ENCODE assay signal across 27 cellular contexts in the genomic region with DNA sequence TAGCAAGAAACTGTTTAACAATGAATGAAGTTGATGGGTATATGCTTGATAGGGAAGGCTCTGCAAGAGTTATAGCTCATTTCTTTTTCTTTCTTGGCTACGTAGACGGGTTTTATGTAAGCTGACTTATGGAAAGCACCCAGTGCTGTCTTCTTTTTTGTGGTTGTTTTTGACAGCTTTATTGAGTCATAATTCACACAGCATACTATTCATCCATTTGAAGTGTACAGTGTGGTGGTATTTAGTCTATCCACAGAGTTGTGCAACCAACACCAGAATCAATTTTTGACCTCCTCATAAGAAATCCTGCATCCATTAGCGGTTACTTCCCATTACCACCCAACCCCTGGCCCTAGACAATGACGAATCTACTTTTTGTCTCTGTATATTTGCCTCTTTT.
A peak's percentile ranks its signal among the peaks of the same experiment; 100 is the strongest.
DNase-seq lines count a peak whose midpoint lies in the region; TF ChIP-seq lines count a peak whose summit lies in the region.
"Had no signal": no experiment of that assay in that cellular context is flagged by ENCODE, and none has a peak within 500 bp of the region (broad histone marks: within the 10 kb centered on the region; RNA-seq: fewer than 3 reads in every experiment).

No MANE protein-coding gene starts in this region.

- no peaks in the 10 kb centered on the region for H3K9me2 ChIP-seq in PC-9 (ENCODE audit: insufficient read depth)

- no peaks in the 10 kb centered on the region for H3K4me1 ChIP-seq in PC-9 (replicated peaks; ENCODE audit: insufficient read depth)
- H3K4me1 ChIP-seq: prostate gland, vagina had no signal

- no peak overlapping the region for H2AFZ ChIP-seq in PC-9

- H3K36me3 Mint-ChIP-seq in nephron (ENCODE audit: low read depth): no peaks in the 10 kb centered on the region
- H3K36me3 Mint-ChIP-seq: activated naive CD8-positive, alpha-beta T cell treated with anti-CD3 and anti-CD28 coated beads, Interleukin-2, amount 10 ng/mL, durations not matched to agents 7 days and 5 days; CD14-positive monocyte; memory B cell had no signal

- H4K20me1 ChIP-seq in PC-9 (ENCODE audit: insufficient read depth): no peaks in the 10 kb centered on the region

- intact Hi-C loops in PC-9 (cut with micrococcal nuclease; ENCODE audit: unreplicated experiment): no loop called here

- TF ChIP-seq CTCF in nephron (IDR thresholded peaks at IDR 0.05; ENCODE audit: unreplicated experiment in 3 of 3) (no peak), PC-9 (conservative IDR thresholded peaks at IDR 0.05) (no peak)

- H3K27me3 ChIP-seq in PC-9 (ENCODE audit: insufficient read depth, low read depth): no peaks in the 10 kb centered on the region
- H3K27me3 ChIP-seq: vagina had no signal

- in situ Hi-C loops in SK-MEL-5 (cut with HindIII; ENCODE audit: low pct_unique_long_range_greater_than_20kb, low sequenced_read_pairs): no loop called here

- no peak overlapping the region for H3K4me3 ChIP-seq in PC-9
- H3K4me3 ChIP-seq: prostate gland, vagina had no signal

- BruUV-seq in PC-9 (replicated peaks; lab: Mats Ljungman, UMichigan): no TSS peak

- no peak overlapping the region for H3K4me3 Mint-ChIP-seq in nephron
- H3K4me3 Mint-ChIP-seq: activated naive CD8-positive, alpha-beta T cell treated with anti-CD3 and anti-CD28 coated beads, Interleukin-2, amount 10 ng/mL, durations not matched to agents 7 days and 5 days; CD14-positive monocyte; memory B cell had no signal

- peaks cover 2% of the 10 kb centered on the region for H3K9me3 Mint-ChIP-seq in nephron

- H3K9me3 ChIP-seq in PC-9 (ENCODE audit: insufficient read depth, low read depth): no peaks in the 10 kb centered on the region
- H3K9me3 ChIP-seq: prostate gland, vagina had no signal

- CTCF ChIA-PET in HEK293T (lab: Yijun Ruan, JAX): no interaction called here
- CTCF ChIA-PET in PC-9 (lab: Charles Lee): no interaction called here

- no peak overlapping the region for H3K27ac ChIP-seq in PC-9
- H3K27ac ChIP-seq: prostate gland, vagina had no signal

- peaks cover 21% of the 10 kb centered on the region for H3K4me1 Mint-ChIP-seq in nephron
- H3K4me1 Mint-ChIP-seq: activated naive CD8-positive, alpha-beta T cell treated with anti-CD3 and anti-CD28 coated beads, Interleukin-2, amount 10 ng/mL, durations not matched to agents 7 days and 5 days; CD14-positive monocyte; memory B cell had no signal

- no peak overlapping the region for H3K4me2 ChIP-seq in PC-9

- peak overlapping the region in 2 of 3 experiments; percentile 51 to 56 for H3K27ac Mint-ChIP-seq in nephron
- H3K27ac Mint-ChIP-seq: activated naive CD8-positive, alpha-beta T cell treated with anti-CD3 and anti-CD28 coated beads, Interleukin-2, amount 10 ng/mL, durations not matched to agents 7 days and 5 days; CD14-positive monocyte; memory B cell had no signal

- no peaks in the 10 kb centered on the region for H3F3A ChIP-seq in PC-9 (ENCODE audit: insufficient read depth, low read depth)

- H3K36me3 ChIP-seq in PC-9 (ENCODE audit: low read depth): no peaks in the 10 kb centered on the region
- H3K36me3 ChIP-seq: prostate gland, vagina had no signal

- no peak for DNase-seq in HEK293T (ENCODE audit: extremely low spot score)
- DNase-seq in M059J (ENCODE audit: low read depth): peak; percentile 1
- DNase-seq in SK-MEL-5 (ENCODE audit: low read depth, low spot score): peak; percentile 20
- no peak for DNase-seq in PC-9
- no peak for DNase-seq in SHP77 treated with DMSO at 0.1 percent for 48 hours (lab: John Stamatoyannopoulos, UW)
- DNase-seq in stimulated activated CD4-positive, alpha-beta T cell treated with anti-CD3 and anti-CD28 coated beads, Interleukin-4, amount 100 ng/mL, for 1 hour: no peak
- no peak for DNase-seq in NCI-H526 (lab: John Stamatoyannopoulos, UW)
- DNase-seq: activated CD4-positive, alpha-beta T cell treated with anti-CD3 and anti-CD28 coated beads for 4 hours; activated CD8-positive, alpha-beta memory T cell treated with anti-CD3 and anti-CD28 coated beads for 24 hours; activated gamma-delta T cell; activated naive CD8-positive, alpha-beta T cell treated with anti-CD3 and anti-CD28 coated beads, Interleukin-2, amount 10 ng/mL, durations not matched to agents 7 days and 5 days; activated T-cell treated with anti-CD3 and anti-CD28 coated beads, Interleukin-2, amount 50 U/mL, for 1 hour; dermis blood vessel endothelial cell; DMS79 treated with DMSO at 0.1 percent for 48 hours; hippocampal formation; KG1; left colon; NCI-H1092; NCI-H1694 treated with DMSO at 0.1 percent for 48 hours; NCI-H526 treated with DMSO at 0.1 percent for 48 hours; stimulated activated CD4-positive, alpha-beta T cell treated with anti-CD3 and anti-CD28 coated beads, Interleukin-15, amount 100 ng/mL, for 24 hours; stimulated activated naive CD4-positive, alpha-beta T cell had no signal

- H3K79me2 ChIP-seq in PC-9 (ENCODE audit: low read depth): no peaks in the 10 kb centered on the region

- no peaks in the 10 kb centered on the region for H3K27me3 Mint-ChIP-seq in nephron (ENCODE audit: low read depth)
- H3K27me3 Mint-ChIP-seq: memory B cell had no signal

- POLR2A ChIA-PET in HEK293T (lab: Yijun Ruan, JAX): no interaction called here
- POLR2A ChIA-PET in PC-9 (lab: Charles Lee; ENCODE audit: unreplicated experiment): no interaction called here

TF ChIP-seq in HEK293T, 16 proteins besides CTCF, POLR2A, EP300 and RAD21:
- TF ChIP-seq PKNOX1 (IDR thresholded peaks at IDR 0.05) (peak; percentile 48), ELF4 (IDR thresholded peaks at IDR 0.05) (no peak), L3MBTL2 (conservative IDR thresholded peaks at IDR 0.05) (no peak), ARNT (IDR thresholded peaks at IDR 0.05) (no peak)

Comparison
In these comparisons a context has a peak if more than half of its experiments do, and no peak if none do; other contexts are left out.
1. DNase-seq: peak in M059J (single experiment) and SK-MEL-5 (single experiment); none in HEK293T (single experiment), PC-9 (0 of 2), SHP77 treated with DMSO at 0.1 percent for 48 hours (single experiment), stimulated activated CD4-positive, alpha-beta T cell treated with anti-CD3 and anti-CD28 coated beads, Interleukin-4, amount 100 ng/mL, for 1 hour (single experiment) and NCI-H526 (0 of 2).